Comparison of ENCODE assay signal across 9 cellular contexts in the genomic region with DNA sequence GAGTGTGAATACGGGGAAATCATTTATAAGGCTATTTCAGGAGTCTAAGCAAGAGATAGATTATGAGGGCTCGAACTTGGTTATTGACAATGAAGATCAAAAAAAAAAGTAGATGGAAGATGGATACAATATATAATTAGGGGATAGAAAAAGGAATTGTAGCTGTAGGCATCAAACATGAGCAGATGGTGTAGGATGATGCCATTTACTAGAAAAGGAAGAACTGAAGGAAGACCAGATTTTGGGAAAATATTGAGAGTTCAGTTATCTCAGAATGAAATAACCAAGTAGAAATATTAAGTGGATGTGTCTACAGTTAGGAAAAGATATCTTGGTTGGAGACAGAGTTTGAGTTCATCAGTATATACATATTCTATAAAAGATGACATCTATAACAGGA.
"Had no signal": no experiment of that assay in that cellular context is flagged by ENCODE, and none has a peak within 500 bp of the region (broad histone marks: within the 10 kb centered on the region; RNA-seq: fewer than 3 reads in every experiment).

No MANE protein-coding gene starts in this region.

- H3K4me2 ChIP-seq: KMS-11 had no signal

- H3K27ac Mint-ChIP-seq: IgD-negative memory B cell had no signal

- H3K36me3 Mint-ChIP-seq: IgD-negative memory B cell had no signal

- H3K4me3 Mint-ChIP-seq: IgD-negative memory B cell had no signal

- DNase-seq: IMR-90, KBM-7, KG1 had no signal

- H3K4me1 Mint-ChIP-seq: IgD-negative memory B cell had no signal

- H3K27me3 Mint-ChIP-seq: IgD-negative memory B cell had no signal

- ATAC-seq: HepG2, K562 had no signal

- H3K4me3 ChIP-seq: K562 had no signal

- FAIRE-seq: HepG2, HTR-8/SVneo, K562 had no signal

- H3K27ac ChIP-seq: HL-60, KMS-11 had no signal
